In the genomic region with DNA sequence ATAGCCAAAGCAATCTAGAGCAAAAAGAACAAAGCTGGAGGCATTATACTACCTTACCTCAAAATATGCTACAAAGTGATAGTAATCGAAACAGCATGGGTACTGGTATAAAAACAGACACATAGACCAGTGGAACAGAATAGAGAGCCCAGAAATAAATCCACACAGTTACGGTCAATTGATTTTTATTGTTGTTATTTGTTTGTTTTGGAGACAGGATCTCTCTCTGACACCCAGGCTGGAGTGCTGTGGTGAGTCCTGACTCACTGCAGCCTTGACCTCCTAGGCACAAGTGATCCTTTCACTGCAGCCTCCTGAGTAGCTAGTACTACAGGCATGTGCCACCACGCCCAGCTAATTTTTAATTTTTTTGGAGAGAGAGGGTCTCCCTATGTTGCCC, we compare ENCODE assay signal across 30 cellular contexts.
DNase-seq lines count a peak whose midpoint lies in the region; ATAC-seq and TF ChIP-seq lines count a peak whose summit lies in the region.
"Had no signal": no experiment of that assay in that cellular context is flagged by ENCODE, and none has a peak within 500 bp of the region (broad histone marks: within the 10 kb centered on the region; RNA-seq: fewer than 3 reads in every experiment).

No MANE protein-coding gene starts in this region.

- ATAC-seq in stimulated activated memory B cell treated with anti-CD40 and anti-IgM and Interleukin-4, amounts not matched to agents 10 μg/mL and 1 μg/mL and 100 μg/mL, for 72 hours: no peak
- ATAC-seq: activated CD8-positive, alpha-beta T cell treated with anti-CD3 and anti-CD28 coated beads, Interleukin-2, amount 10 ng/mL, durations not matched to agents 7 days and 5 days; body of pancreas; left ventricle myocardium superior; stimulated activated effector memory CD8-positive, alpha-beta T cell treated with anti-CD3 and anti-CD28 coated beads, Interleukin-12 subunit alpha, Interleukin-12 subunit beta, amount 100 ng/mL, for 72 hours had no signal

- no peaks in the 10 kb centered on the region for H3K4me1 Mint-ChIP-seq in stimulated activated memory B cell treated with anti-CD40 and anti-IgM and Interleukin-4, amounts not matched to agents 10 μg/mL and 1 μg/mL and 100 μg/mL, for 72 hours
- H3K4me1 Mint-ChIP-seq: stimulated activated effector memory CD8-positive, alpha-beta T cell treated with anti-CD3 and anti-CD28 coated beads, Interleukin-12 subunit alpha, Interleukin-12 subunit beta, amount 100 ng/mL, for 72 hours had no signal

- H3K36me3 Mint-ChIP-seq in stimulated activated memory B cell treated with anti-CD40 and anti-IgM and Interleukin-4, amounts not matched to agents 10 μg/mL and 1 μg/mL and 100 μg/mL, for 72 hours: no peaks in the 10 kb centered on the region
- H3K36me3 Mint-ChIP-seq: stimulated activated effector memory CD8-positive, alpha-beta T cell treated with anti-CD3 and anti-CD28 coated beads, Interleukin-12 subunit alpha, Interleukin-12 subunit beta, amount 100 ng/mL, for 72 hours had no signal

- H3K27ac Mint-ChIP-seq in stimulated activated memory B cell treated with anti-CD40 and anti-IgM and Interleukin-4, amounts not matched to agents 10 μg/mL and 1 μg/mL and 100 μg/mL, for 72 hours: no peak overlapping the region
- H3K27ac Mint-ChIP-seq: activated CD8-positive, alpha-beta T cell treated with anti-CD3 and anti-CD28 coated beads, Interleukin-2, amount 10 ng/mL, durations not matched to agents 7 days and 5 days; nephron progenitor cell; stimulated activated effector memory CD8-positive, alpha-beta T cell treated with anti-CD3 and anti-CD28 coated beads, Interleukin-12 subunit alpha, Interleukin-12 subunit beta, amount 100 ng/mL, for 72 hours had no signal

- no peak for TF ChIP-seq CTCF in AG10803 (conservative IDR thresholded peaks at IDR 0.05; ENCODE audit: low read length)

- H3K27me3 Mint-ChIP-seq in stimulated activated memory B cell treated with anti-CD40 and anti-IgM and Interleukin-4, amounts not matched to agents 10 μg/mL and 1 μg/mL and 100 μg/mL, for 72 hours: peaks cover 9% of the 10 kb centered on the region

- no peak overlapping the region for H3K4me3 ChIP-seq in AG10803 (ENCODE audit: low read length)
- H3K4me3 ChIP-seq: body of pancreas, GM23248, ovary, Peyer's patch, spleen, testis, vagina had no signal

- DNase-seq in AG10803 (ENCODE audit: low read depth): peak; percentile 28
- peak; percentile 26 for DNase-seq in HT1080 (ENCODE audit: low read depth)
- DNase-seq in NCI-H748 treated with DMSO at 0.1 percent for 48 hours (lab: John Stamatoyannopoulos, UW): peak; percentile 5
- DNase-seq in kidney tubule cell (ENCODE audit: low spot score): peak; percentile 67
- DNase-seq in MV-4-11 (lab: John Stamatoyannopoulos, UW): no peak
- DNase-seq in caudate nucleus (lab: John Stamatoyannopoulos, UW): no peak
- no peak for DNase-seq in activated CD4-positive, alpha-beta T cell treated with anti-CD3 and anti-CD28 coated beads for 48 hours
- DNase-seq: activated CD4-positive, CD25-positive, alpha-beta regulatory T cell treated with anti-CD3 and anti-CD28 coated beads, Interleukin-2, amount 50 U/mL, for 72 hours; activated CD8-positive, alpha-beta T cell treated with anti-CD3 and anti-CD28 coated beads, Interleukin-2, amount 10 ng/mL, durations not matched to agents 7 days and 5 days; activated effector memory CD4-positive, alpha-beta T cell treated with Interleukin-2 at 50 U/mL for 16 hours; activated T-cell treated with anti-CD3 and anti-CD28 coated beads for 4 hours; body of pancreas; Caco-2; erythroblast; GM23248; hypothalamus; left ventricle myocardium superior; midbrain; NCI-H1048; NCI-H1930; NCI-H446 treated with DMSO at 0.1 percent for 48 hours; nephron progenitor cell; ovary; Peyer's patch; spleen; stimulated activated CD4-positive, alpha-beta T cell treated with anti-CD3 and anti-CD28 coated beads, Interleukin-2, amount 100 ng/mL, for 48 hours; testis had no signal

- H3K4me3 Mint-ChIP-seq in stimulated activated memory B cell treated with anti-CD40 and anti-IgM and Interleukin-4, amounts not matched to agents 10 μg/mL and 1 μg/mL and 100 μg/mL, for 72 hours: no peak overlapping the region
- H3K4me3 Mint-ChIP-seq: activated CD8-positive, alpha-beta T cell treated with anti-CD3 and anti-CD28 coated beads, Interleukin-2, amount 10 ng/mL, durations not matched to agents 7 days and 5 days; nephron progenitor cell; stimulated activated effector memory CD8-positive, alpha-beta T cell treated with anti-CD3 and anti-CD28 coated beads, Interleukin-12 subunit alpha, Interleukin-12 subunit beta, amount 100 ng/mL, for 72 hours had no signal

- no peaks in the 10 kb centered on the region for H3K9me3 Mint-ChIP-seq in stimulated activated memory B cell treated with anti-CD40 and anti-IgM and Interleukin-4, amounts not matched to agents 10 μg/mL and 1 μg/mL and 100 μg/mL, for 72 hours
- H3K9me3 Mint-ChIP-seq: stimulated activated effector memory CD8-positive, alpha-beta T cell treated with anti-CD3 and anti-CD28 coated beads, Interleukin-12 subunit alpha, Interleukin-12 subunit beta, amount 100 ng/mL, for 72 hours had no signal

- no peak overlapping the region for H3K27ac ChIP-seq in caudate nucleus (ENCODE audit: low read depth, low read length)
- H3K27ac ChIP-seq: body of pancreas, GM23248, ovary, Peyer's patch, spleen, testis, vagina had no signal

Comparison
In these comparisons a context has a peak if more than half of its experiments do, and no peak if none do; other contexts are left out.
1. DNase-seq: peak in AG10803 (single experiment), HT1080 (single experiment), NCI-H748 treated with DMSO at 0.1 percent for 48 hours (single experiment) and kidney tubule cell (single experiment); none in MV-4-11 (single experiment), caudate nucleus (0 of 61) and activated CD4-positive, alpha-beta T cell treated with anti-CD3 and anti-CD28 coated beads for 48 hours (single experiment).